Comparison of ENCODE assay signal across 19 cellular contexts in genomic region chr13:45705936-45706335, GRCh38. TPM values are rescaled to one million over a fixed set of nuclear protein-coding genes. Genes with fewer than 3 reads are reported as not detected.
DNase-seq lines count a peak whose midpoint lies in the region; ATAC-seq and TF ChIP-seq lines count a peak whose summit lies in the region.
"Had no signal": no experiment of that assay in that cellular context is flagged by ENCODE, and none has a peak within 500 bp of the region (broad histone marks: within the 10 kb centered on the region; RNA-seq: fewer than 3 reads in every experiment).

No MANE protein-coding gene starts in this region.

- no peaks in the 10 kb centered on the region for H3K9me3 Mint-ChIP-seq in activated T-cell treated with anti-CD3 and anti-CD28 coated beads, Interleukin-2, amount 50 U/mL, for 72 hours
- H3K9me3 Mint-ChIP-seq: activated naive CD8-positive, alpha-beta T cell treated with anti-CD3 and anti-CD28 coated beads, Interleukin-2, amount 50 U/mL, for 24 hours; naive B cell had no signal

- H3K4me1 Mint-ChIP-seq in activated T-cell treated with anti-CD3 and anti-CD28 coated beads, Interleukin-2, amount 50 U/mL, for 72 hours (ENCODE audit: low read depth): peaks cover 17% of the 10 kb centered on the region
- H3K4me1 Mint-ChIP-seq: naive B cell had no signal

- peak; percentile 54 for ATAC-seq in GM19351 (IDR thresholded peaks at IDR 0.05; ENCODE audit: unreplicated experiment)
- ATAC-seq in HG03025 (IDR thresholded peaks at IDR 0.05; ENCODE audit: low FRiP score, unreplicated experiment): peak; percentile 38
- ATAC-seq in activated T-cell treated with anti-CD3 and anti-CD28 coated beads, Interleukin-2, amount 50 U/mL, for 72 hours (replicated peaks in 1 of 2): no peak
- ATAC-seq: activated CD4-positive, CD25-positive, alpha-beta regulatory T cell treated with anti-CD3 and anti-CD28 coated beads, Interleukin-2, amount 50 U/mL, for 24 hours; activated naive CD8-positive, alpha-beta T cell treated with anti-CD3 and anti-CD28 coated beads, Interleukin-2, amount 50 U/mL, for 24 hours; heart right ventricle had no signal

- no peaks in the 10 kb centered on the region for H3K36me3 Mint-ChIP-seq in activated T-cell treated with anti-CD3 and anti-CD28 coated beads, Interleukin-2, amount 50 U/mL, for 72 hours (ENCODE audit: insufficient read depth in 2 of 2)
- H3K36me3 Mint-ChIP-seq: naive B cell had no signal

- H3K4me3 Mint-ChIP-seq in activated T-cell treated with anti-CD3 and anti-CD28 coated beads, Interleukin-2, amount 50 U/mL, for 72 hours: no peak overlapping the region
- H3K4me3 Mint-ChIP-seq: activated naive CD8-positive, alpha-beta T cell treated with anti-CD3 and anti-CD28 coated beads, Interleukin-2, amount 50 U/mL, for 24 hours had no signal

- POLR2A ChIA-PET in GM10248 (lab: Yijun Ruan, JAX): no interaction called here

- H3K27ac Mint-ChIP-seq in activated T-cell treated with anti-CD3 and anti-CD28 coated beads, Interleukin-2, amount 50 U/mL, for 72 hours: no peak overlapping the region
- H3K27ac Mint-ChIP-seq: activated naive CD8-positive, alpha-beta T cell treated with anti-CD3 and anti-CD28 coated beads, Interleukin-2, amount 50 U/mL, for 24 hours had no signal

- CTCF ChIA-PET in GM10248 (lab: Yijun Ruan, JAX): interaction anchor here (1.8 to 8.8 kb wide), 3 partner anchors 12 to 82 kb away, joined by 7 to 61 read pairs (median 12); no protein-coding TSS in a partner anchor

- DNase-seq in GM10248 (ENCODE audit: extremely low spot score) (peak; percentile 34), NOMO-1 treated with dmso at 0.1 percent for 144 hours (lab: John Stamatoyannopoulos, UW; ENCODE audit: unreplicated experiment) (peak; percentile 63), NCI-H1105 treated with DMSO at 0.1 percent for 48 hours (lab: John Stamatoyannopoulos, UW) (no peak), NCI-H226 (no peak), iPS-NIHi11 (ENCODE audit: low spot score) (no peak)
- DNase-seq in activated T-cell treated with anti-CD3 and anti-CD28 coated beads, Interleukin-2, amount 50 U/mL, for 72 hours: no peak
- DNase-seq: activated naive CD8-positive, alpha-beta T cell treated with anti-CD3 and anti-CD28 coated beads, Interleukin-2, amount 50 U/mL, for 24 hours; activated T-cell treated with anti-CD3 and anti-CD28 coated beads for 4 hours; COR-L47; heart right ventricle; naive B cell; NCI-H2227 treated with DMSO at 0.1 percent for 48 hours; stimulated activated CD4-positive, alpha-beta T cell treated with anti-CD3 and anti-CD28 coated beads, Interleukin-1b, Interleukin-23, amount 100 ng/mL, for 48 hours; SW 1271; tibial artery had no signal

- no peak for TF ChIP-seq CTCF in GM10248 (IDR thresholded peaks at IDR 0.05; ENCODE audit: control extremely low read depth, extremely low read depth, low read depth, missing control alignments)

- peaks cover 10% of the 10 kb centered on the region for H3K27me3 Mint-ChIP-seq in activated T-cell treated with anti-CD3 and anti-CD28 coated beads, Interleukin-2, amount 50 U/mL, for 72 hours (ENCODE audit: low read depth)

RNA-seq across cellular contexts. Expression of gene CBY2, which starts 3.8 kb away (rescaled TPM):
- total RNA-seq in activated T-cell treated with anti-CD3 and anti-CD28 coated beads, Interleukin-2, amount 50 U/mL, for 72 hours: under 1 TPM in 1 of 2 donors, not detected in 1; 0.32 TPM
- total RNA-seq: chondrocyte, heart right ventricle had no signal

Comparison
In these comparisons a context has a peak if more than half of its experiments do, and no peak if none do; other contexts are left out.
1. DNase-seq: peak in GM10248 (single experiment) and NOMO-1 treated with dmso at 0.1 percent for 144 hours (single experiment); none in activated T-cell treated with anti-CD3 and anti-CD28 coated beads, Interleukin-2, amount 50 U/mL, for 72 hours (0 of 2), NCI-H1105 treated with DMSO at 0.1 percent for 48 hours (single experiment), NCI-H226 (single experiment) and iPS-NIHi11 (single experiment).
2. ATAC-seq: peak in GM19351 (single experiment) and HG03025 (single experiment); none in activated T-cell treated with anti-CD3 and anti-CD28 coated beads, Interleukin-2, amount 50 U/mL, for 72 hours (0 of 2).